In genomic region chr11:5596611-5597201, GRCh38 we compare ENCODE assay signal across 8 cellular contexts. TPM values are rescaled to one million over a fixed set of nuclear protein-coding genes. Genes with fewer than 3 reads are reported as not detected.
DNase-seq lines count a peak whose midpoint lies in the region; ATAC-seq and TF ChIP-seq lines count a peak whose summit lies in the region.

A gene with protein sequence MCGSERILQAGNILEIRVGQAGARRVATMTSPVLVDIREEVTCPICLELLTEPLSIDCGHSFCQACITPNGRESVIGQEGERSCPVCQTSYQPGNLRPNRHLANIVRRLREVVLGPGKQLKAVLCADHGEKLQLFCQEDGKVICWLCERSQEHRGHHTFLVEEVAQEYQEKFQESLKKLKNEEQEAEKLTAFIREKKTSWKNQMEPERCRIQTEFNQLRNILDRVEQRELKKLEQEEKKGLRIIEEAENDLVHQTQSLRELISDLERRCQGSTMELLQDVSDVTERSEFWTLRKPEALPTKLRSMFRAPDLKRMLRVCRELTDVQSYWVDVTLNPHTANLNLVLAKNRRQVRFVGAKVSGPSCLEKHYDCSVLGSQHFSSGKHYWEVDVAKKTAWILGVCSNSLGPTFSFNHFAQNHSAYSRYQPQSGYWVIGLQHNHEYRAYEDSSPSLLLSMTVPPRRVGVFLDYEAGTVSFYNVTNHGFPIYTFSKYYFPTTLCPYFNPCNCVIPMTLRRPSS (plus strand): TSS chr11:5596637. CDS start chr11:5596898, 261 bp downstream.

- no peaks in the 10 kb centered on the region for H3K9me3 ChIP-seq in CD8-positive, alpha-beta memory T cell (ENCODE audit: low read length)
- no peaks in the 10 kb centered on the region for H3K9me3 ChIP-seq in right lobe of liver
- H3K9me3 ChIP-seq in testis = no peaks in the 10 kb centered on the region

- H3K4me3 Mint-ChIP-seq in CD8-positive, alpha-beta memory T cell = peak within 1 kb of the TSS in 6 of 7 donors; percentile 77 to 88 (median 78)

- peaks cover 11 to 19% of the 10 kb centered on the region in 2 donors for H3K27me3 Mint-ChIP-seq in CD8-positive, alpha-beta memory T cell

- peak within 1 kb of the TSS; percentile 11 for H3K4me3 ChIP-seq in CD8-positive, alpha-beta memory T cell (ENCODE audit: low read length)
- H3K4me3 ChIP-seq in right lobe of liver = peak within 1 kb of the TSS; percentile 24 to 52 (median 47)
- H3K4me3 ChIP-seq in testis = peak within 1 kb of the TSS; percentile 29 to 60

- no peak within 1 kb of the TSS for H3K27ac ChIP-seq in CD8-positive, alpha-beta memory T cell (ENCODE audit: low read depth, low read length)
- no peak within 1 kb of the TSS for H3K27ac ChIP-seq in right lobe of liver
- H3K27ac ChIP-seq in testis = peak within 1 kb of the TSS; percentile 47 to 58

- H3K36me3 Mint-ChIP-seq in CD8-positive, alpha-beta memory T cell = no peaks in the 10 kb centered on the region

- intact Hi-C loops in right lobe of liver (cut with DNase I) = no loop called here
- intact Hi-C loops in testis (cut with DNase I; ENCODE audit: low total_unique reads) = no loop called here

- peak within 1 kb of the TSS in 3 of 8 donors; percentile 47 to 61 (median 56) for H3K27ac Mint-ChIP-seq in CD8-positive, alpha-beta memory T cell

- H3K4me1 ChIP-seq in CD8-positive, alpha-beta memory T cell (ENCODE audit: insufficient read depth, low read length) = no peaks in the 10 kb centered on the region
- H3K4me1 ChIP-seq in right lobe of liver (peaks cover 0 to 7% (median 0%) of the 10 kb centered on the region in 4 donors), testis (peaks cover 8% of the 10 kb centered on the region)

- CTCF ChIA-PET in CD8-positive, alpha-beta memory T cell (lab: Charles Lee) = no interaction called here

- DNase-seq in CD8-positive, alpha-beta memory T cell = no peak
- DNase-seq in NCI-H69 (lab: John Stamatoyannopoulos, UW) = peak; percentile 16
- DNase-seq in dermis blood vessel endothelial cell = peak; percentile 44
- peak; percentile 41 to 68 (median 54) for DNase-seq in right lobe of liver
- peak; percentile 66 for DNase-seq in testis
- no peak for DNase-seq in NCI-H1436 (lab: John Stamatoyannopoulos, UW)
- DNase-seq in KG1 (lab: John Stamatoyannopoulos, UW) = no peak

- TF ChIP-seq CTCF in right lobe of liver (IDR thresholded peaks at IDR 0.05) (no peak), testis (IDR thresholded peaks at IDR 0.05) (no peak)

- WGBS in right lobe of liver (ENCODE audit: insufficient coverage, low coverage, low lambda C conversion rate, missing lambda C conversion rate) = 3% methylated on average over 18 of the region's 20 CpGs
- WGBS in testis, 2 donors = 5 to 9% methylated on average over 17 to 20 of the region's 20 CpGs

- no peaks in the 10 kb centered on the region for H3K27me3 ChIP-seq in CD8-positive, alpha-beta memory T cell (ENCODE audit: insufficient read depth, low read length, poor library complexity, severe bottlenecking)
- H3K27me3 ChIP-seq in right lobe of liver (no peaks in the 10 kb centered on the region), testis (no peaks in the 10 kb centered on the region)

- POLR2A ChIA-PET in CD8-positive, alpha-beta memory T cell (lab: Charles Lee) = no interaction called here

- TF ChIP-seq POLR2A in right lobe of liver (IDR thresholded peaks at IDR 0.05) = no peak
- TF ChIP-seq POLR2A in testis (IDR thresholded peaks at IDR 0.05) = no peak

- ATAC-seq in GM21390 (IDR thresholded peaks at IDR 0.05; ENCODE audit: unreplicated experiment) (peak; percentile 44), right lobe of liver (peak; percentile 61 to 76 (median 68))

- no peaks in the 10 kb centered on the region for H3K9me3 Mint-ChIP-seq in CD8-positive, alpha-beta memory T cell

- H3K4me1 Mint-ChIP-seq in CD8-positive, alpha-beta memory T cell = peaks cover 6 to 13% (median 6%) of the 10 kb centered on the region in 3 donors

- no peaks in the 10 kb centered on the region for H3K36me3 ChIP-seq in CD8-positive, alpha-beta memory T cell (ENCODE audit: insufficient read depth, low read length)
- no peaks in the 10 kb centered on the region for H3K36me3 ChIP-seq in right lobe of liver
- H3K36me3 ChIP-seq in testis (ENCODE audit: low read depth, missing control alignments) = no peaks in the 10 kb centered on the region

RNA-seq across cellular contexts. Expression of the gene that starts here (rescaled TPM):
- total RNA-seq in CD8-positive, alpha-beta memory T cell = under 1 TPM in 1 of 2 experiments, not detected in 1; 0.20 TPM
- polyA plus RNA-seq in CD8-positive, alpha-beta memory T cell = not detected
- 1.0 and 3.3 TPM in 2 replicates for total RNA-seq in dermis blood vessel endothelial cell
- 1 to 10 TPM in 1 of 6 experiments, under 1 TPM in 5; 0.29 to 2.0 (median 0.65) TPM for total RNA-seq in right lobe of liver
- total RNA-seq in testis = 10 to 100 TPM in 1 of 2 donors, 1 to 10 TPM in 1; 9.1 to 10.6 TPM
- polyA plus RNA-seq in testis (ENCODE audit: insufficient read depth, low read depth, low replicate concordance) = 20.9 TPM

Comparison
In these comparisons a context has a peak if more than half of its experiments do, and no peak if none do; other contexts are left out.
1. RNA of the gene that starts here (polyA plus RNA-seq): 20.9 TPM in testis (single experiment); not detected in CD8-positive, alpha-beta memory T cell (single experiment); every median in the first group is over 10 times any median in the second.
2. DNase-seq: peak in NCI-H69 (single experiment), dermis blood vessel endothelial cell (single experiment), right lobe of liver (3 of 3) and testis (single experiment); none in CD8-positive, alpha-beta memory T cell (0 of 5), NCI-H1436 (single experiment) and KG1 (single experiment).
3. H3K27ac ChIP-seq: peak in testis (2 of 2); none in CD8-positive, alpha-beta memory T cell (single experiment) and right lobe of liver (0 of 3).
4. Peak in every context shown above with its lines, with median percentiles within 50 percentile points of each other: H3K4me3 ChIP-seq.